In the genomic region with DNA sequence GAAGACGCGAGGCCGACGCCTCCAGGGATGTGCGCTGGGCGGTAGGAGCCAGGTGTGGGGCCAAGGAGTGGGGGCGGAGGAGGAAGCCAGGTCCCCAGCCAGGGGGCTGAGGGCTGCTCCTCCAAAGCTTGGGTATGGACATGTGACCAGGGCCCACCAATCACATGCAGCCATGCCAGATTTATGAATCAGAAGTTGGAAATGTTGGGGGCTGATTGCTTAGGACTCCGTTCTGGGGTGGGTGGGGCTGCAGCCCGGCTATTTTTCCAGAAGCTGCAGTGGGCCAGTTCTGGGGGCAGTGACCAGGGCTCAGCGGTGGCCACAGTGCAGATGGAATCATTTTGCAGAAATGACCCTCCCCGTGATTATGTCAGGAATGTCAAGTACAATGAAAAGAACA, we compare ENCODE assay signal across 1 cellular context.
TF ChIP-seq lines count a peak whose summit lies in the region.

No MANE protein-coding gene starts in this region.

TF ChIP-seq in K562, 482 proteins besides CTCF, POLR2A, EP300 and RAD21 (continued from another document):
- TF ChIP-seq, protein P1, sequence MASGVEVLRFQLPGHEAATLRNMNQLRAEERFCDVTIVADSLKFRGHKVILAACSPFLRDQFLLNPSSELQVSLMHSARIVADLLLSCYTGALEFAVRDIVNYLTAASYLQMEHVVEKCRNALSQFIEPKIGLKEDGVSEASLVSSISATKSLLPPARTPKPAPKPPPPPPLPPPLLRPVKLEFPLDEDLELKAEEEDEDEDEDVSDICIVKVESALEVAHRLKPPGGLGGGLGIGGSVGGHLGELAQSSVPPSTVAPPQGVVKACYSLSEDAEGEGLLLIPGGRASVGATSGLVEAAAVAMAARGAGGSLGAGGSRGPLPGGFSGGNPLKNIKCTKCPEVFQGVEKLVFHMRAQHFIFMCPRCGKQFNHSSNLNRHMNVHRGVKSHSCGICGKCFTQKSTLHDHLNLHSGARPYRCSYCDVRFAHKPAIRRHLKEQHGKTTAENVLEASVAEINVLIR (CRISPR knock-in tag; IDR thresholded peaks at IDR 0.05) = no peak
- TF ChIP-seq, protein P2, sequence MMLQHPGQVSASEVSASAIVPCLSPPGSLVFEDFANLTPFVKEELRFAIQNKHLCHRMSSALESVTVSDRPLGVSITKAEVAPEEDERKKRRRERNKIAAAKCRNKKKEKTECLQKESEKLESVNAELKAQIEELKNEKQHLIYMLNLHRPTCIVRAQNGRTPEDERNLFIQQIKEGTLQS (IDR thresholded peaks at IDR 0.05) = no peak
- TF ChIP-seq, protein P2 (CRISPR knock-in tag; conservative IDR thresholded peaks at IDR 0.05) = no peak
- no peak for TF ChIP-seq ZNF133 (CRISPR knock-in tag; IDR thresholded peaks at IDR 0.05)
- no peak for TF ChIP-seq BCL6 (CRISPR knock-in tag; IDR thresholded peaks at IDR 0.05)
- no peak for TF ChIP-seq ZNF785 (CRISPR knock-in tag; IDR thresholded peaks at IDR 0.05)
- TF ChIP-seq EGR1 (conservative IDR thresholded peaks at IDR 0.05) = 0 out of 2 replicates have a peak, but pooled peaks have one; percentile 28
- TF ChIP-seq, protein P3, sequence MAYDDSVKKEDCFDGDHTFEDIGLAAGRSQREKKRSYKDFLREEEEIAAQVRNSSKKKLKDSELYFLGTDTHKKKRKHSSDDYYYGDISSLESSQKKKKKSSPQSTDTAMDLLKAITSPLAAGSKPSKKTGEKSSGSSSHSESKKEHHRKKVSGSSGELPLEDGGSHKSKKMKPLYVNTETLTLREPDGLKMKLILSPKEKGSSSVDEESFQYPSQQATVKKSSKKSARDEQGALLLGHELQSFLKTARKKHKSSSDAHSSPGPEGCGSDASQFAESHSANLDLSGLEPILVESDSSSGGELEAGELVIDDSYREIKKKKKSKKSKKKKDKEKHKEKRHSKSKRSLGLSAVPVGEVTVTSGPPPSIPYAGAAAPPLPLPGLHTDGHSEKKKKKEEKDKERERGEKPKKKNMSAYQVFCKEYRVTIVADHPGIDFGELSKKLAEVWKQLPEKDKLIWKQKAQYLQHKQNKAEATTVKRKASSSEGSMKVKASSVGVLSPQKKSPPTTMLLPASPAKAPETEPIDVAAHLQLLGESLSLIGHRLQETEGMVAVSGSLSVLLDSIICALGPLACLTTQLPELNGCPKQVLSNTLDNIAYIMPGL (CRISPR knock-in tag; IDR thresholded peaks at IDR 0.05) = no peak
- no peak for TF ChIP-seq SMARCB1 (IDR thresholded peaks at IDR 0.05; ENCODE audit: insufficient read length, low read depth)
- no peak for TF ChIP-seq KLF10 (CRISPR knock-in tag; IDR thresholded peaks at IDR 0.05)
- no peak for TF ChIP-seq NCOA6 (IDR thresholded peaks at IDR 0.05)
- TF ChIP-seq CBFA2T2 (conservative IDR thresholded peaks at IDR 0.05) = 0 out of 2 replicates have a peak, but pooled peaks have one; percentile 29
- peak; percentile 36 for TF ChIP-seq FOS (IDR thresholded peaks at IDR 0.05; ENCODE audit: extremely low read depth, insufficient read length)
- no peak for TF ChIP-seq SP2 (IDR thresholded peaks at IDR 0.05; ENCODE audit: extremely low read depth, low read depth, low read length, poor library complexity, severe bottlenecking)
- no peak for TF ChIP-seq POLR3A (IDR thresholded peaks at IDR 0.05; ENCODE audit: borderline replicate concordance, extremely low read depth, insufficient read depth, insufficient read length)
- no peak for TF ChIP-seq HEY1 (CRISPR knock-in tag; IDR thresholded peaks at IDR 0.05; ENCODE audit: borderline replicate concordance)
- TF ChIP-seq EZH2 (IDR thresholded peaks at IDR 0.05; ENCODE audit: borderline replicate concordance, low read depth, low read length) = no peak
- TF ChIP-seq, protein P4, sequence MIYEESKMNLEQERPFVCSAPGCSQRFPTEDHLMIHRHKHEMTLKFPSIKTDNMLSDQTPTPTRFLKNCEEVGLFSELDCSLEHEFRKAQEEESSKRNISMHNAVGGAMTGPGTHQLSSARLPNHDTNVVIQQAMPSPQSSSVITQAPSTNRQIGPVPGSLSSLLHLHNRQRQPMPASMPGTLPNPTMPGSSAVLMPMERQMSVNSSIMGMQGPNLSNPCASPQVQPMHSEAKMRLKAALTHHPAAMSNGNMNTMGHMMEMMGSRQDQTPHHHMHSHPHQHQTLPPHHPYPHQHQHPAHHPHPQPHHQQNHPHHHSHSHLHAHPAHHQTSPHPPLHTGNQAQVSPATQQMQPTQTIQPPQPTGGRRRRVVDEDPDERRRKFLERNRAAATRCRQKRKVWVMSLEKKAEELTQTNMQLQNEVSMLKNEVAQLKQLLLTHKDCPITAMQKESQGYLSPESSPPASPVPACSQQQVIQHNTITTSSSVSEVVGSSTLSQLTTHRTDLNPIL (CRISPR knock-in tag; IDR thresholded peaks at IDR 0.05) = no peak
- TF ChIP-seq HDAC2 (IDR thresholded peaks at IDR 0.05) = no peak
- peak; percentile 56; the same call in 1 of the 2 replicates for TF ChIP-seq PHF21A (IDR thresholded peaks at IDR 0.05; ENCODE audit: borderline replicate concordance, low read depth)
- TF ChIP-seq RBM25 (IDR thresholded peaks at IDR 0.05; ENCODE audit: low read depth, low read length, severe bottlenecking) = no peak
- TF ChIP-seq MAFG (tag; conservative IDR thresholded peaks at IDR 0.05) = no peak
- TF ChIP-seq, protein P5, sequence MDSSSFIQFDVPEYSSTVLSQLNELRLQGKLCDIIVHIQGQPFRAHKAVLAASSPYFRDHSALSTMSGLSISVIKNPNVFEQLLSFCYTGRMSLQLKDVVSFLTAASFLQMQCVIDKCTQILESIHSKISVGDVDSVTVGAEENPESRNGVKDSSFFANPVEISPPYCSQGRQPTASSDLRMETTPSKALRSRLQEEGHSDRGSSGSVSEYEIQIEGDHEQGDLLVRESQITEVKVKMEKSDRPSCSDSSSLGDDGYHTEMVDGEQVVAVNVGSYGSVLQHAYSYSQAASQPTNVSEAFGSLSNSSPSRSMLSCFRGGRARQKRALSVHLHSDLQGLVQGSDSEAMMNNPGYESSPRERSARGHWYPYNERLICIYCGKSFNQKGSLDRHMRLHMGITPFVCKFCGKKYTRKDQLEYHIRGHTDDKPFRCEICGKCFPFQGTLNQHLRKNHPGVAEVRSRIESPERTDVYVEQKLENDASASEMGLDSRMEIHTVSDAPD (CRISPR knock-in tag; IDR thresholded peaks at IDR 0.05) = no peak
- TF ChIP-seq TAL1 (IDR thresholded peaks at IDR 0.05) = no peak
- TF ChIP-seq CCAR2 (IDR thresholded peaks at IDR 0.05; ENCODE audit: low read depth, low read length) = no peak
- TF ChIP-seq NFYB (IDR thresholded peaks at IDR 0.05; ENCODE audit: extremely low read depth, insufficient read length) = peak; percentile 35
- peak; percentile 76 for TF ChIP-seq RAD51 (IDR thresholded peaks at IDR 0.05; ENCODE audit: borderline replicate concordance, low read depth)
- TF ChIP-seq KDM1A (IDR thresholded peaks at IDR 0.05) = peak; percentile 81 to 88; a peak in 3 of 4 replicates
- TF ChIP-seq, protein P6, sequence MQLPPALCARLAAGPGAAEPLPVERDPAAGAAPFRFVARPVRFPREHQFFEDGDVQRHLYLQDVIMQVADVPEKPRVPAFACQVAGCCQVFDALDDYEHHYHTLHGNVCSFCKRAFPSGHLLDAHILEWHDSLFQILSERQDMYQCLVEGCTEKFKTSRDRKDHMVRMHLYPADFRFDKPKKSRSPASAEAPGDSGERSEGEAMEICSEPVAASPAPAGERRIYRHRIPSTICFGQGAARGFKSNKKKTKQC (CRISPR knock-in tag; IDR thresholded peaks at IDR 0.05) = no peak
- TF ChIP-seq SIX5 (IDR thresholded peaks at IDR 0.05; ENCODE audit: borderline replicate concordance in 1 of 2, insufficient read depth in 1 of 2, low read depth in 1 of 2, low read length in 2 of 2) = no peak
- no peak for TF ChIP-seq KLF1 (tag; IDR thresholded peaks at IDR 0.05)
- no peak for TF ChIP-seq NR4A1 (CRISPR knock-in tag; IDR thresholded peaks at IDR 0.05)
- no peak for TF ChIP-seq NR4A1 (tag; IDR thresholded peaks at IDR 0.05)
- TF ChIP-seq BRF1 (IDR thresholded peaks at IDR 0.05; ENCODE audit: borderline replicate concordance, extremely low read depth, insufficient read length) = no peak
- no peak for TF ChIP-seq KAT2B (IDR thresholded peaks at IDR 0.05; ENCODE audit: low read depth, low read length)
- no peak for TF ChIP-seq ZNF586 (CRISPR knock-in tag; conservative IDR thresholded peaks at IDR 0.05)
- TF ChIP-seq, protein P7, sequence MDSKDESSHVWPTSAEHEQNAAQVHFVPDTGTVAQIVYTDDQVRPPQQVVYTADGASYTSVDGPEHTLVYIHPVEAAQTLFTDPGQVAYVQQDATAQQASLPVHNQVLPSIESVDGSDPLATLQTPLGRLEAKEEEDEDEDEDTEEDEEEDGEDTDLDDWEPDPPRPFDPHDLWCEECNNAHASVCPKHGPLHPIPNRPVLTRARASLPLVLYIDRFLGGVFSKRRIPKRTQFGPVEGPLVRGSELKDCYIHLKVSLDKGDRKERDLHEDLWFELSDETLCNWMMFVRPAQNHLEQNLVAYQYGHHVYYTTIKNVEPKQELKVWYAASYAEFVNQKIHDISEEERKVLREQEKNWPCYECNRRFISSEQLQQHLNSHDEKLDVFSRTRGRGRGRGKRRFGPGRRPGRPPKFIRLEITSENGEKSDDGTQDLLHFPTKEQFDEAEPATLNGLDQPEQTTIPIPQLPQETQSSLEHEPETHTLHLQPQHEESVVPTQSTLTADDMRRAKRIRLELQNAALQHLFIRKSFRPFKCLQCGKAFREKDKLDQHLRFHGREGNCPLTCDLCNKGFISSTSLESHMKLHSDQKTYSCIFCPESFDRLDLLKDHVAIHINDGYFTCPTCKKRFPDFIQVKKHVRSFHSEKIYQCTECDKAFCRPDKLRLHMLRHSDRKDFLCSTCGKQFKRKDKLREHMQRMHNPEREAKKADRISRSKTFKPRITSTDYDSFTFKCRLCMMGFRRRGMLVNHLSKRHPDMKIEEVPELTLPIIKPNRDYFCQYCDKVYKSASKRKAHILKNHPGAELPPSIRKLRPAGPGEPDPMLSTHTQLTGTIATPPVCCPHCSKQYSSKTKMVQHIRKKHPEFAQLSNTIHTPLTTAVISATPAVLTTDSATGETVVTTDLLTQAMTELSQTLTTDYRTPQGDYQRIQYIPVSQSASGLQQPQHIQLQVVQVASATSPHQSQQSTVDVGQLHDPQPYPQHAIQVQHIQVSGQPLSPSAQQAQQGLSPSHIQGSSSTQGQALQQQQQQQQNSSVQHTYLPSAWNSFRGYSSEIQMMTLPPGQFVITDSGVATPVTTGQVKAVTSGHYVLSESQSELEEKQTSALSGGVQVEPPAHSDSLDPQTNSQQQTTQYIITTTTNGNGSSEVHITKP (IDR thresholded peaks at IDR 0.05; ENCODE audit: partially characterized antibody) = no peak
- no peak for TF ChIP-seq ZKSCAN1 (IDR thresholded peaks at IDR 0.05; ENCODE audit: low read depth, low read length)
- TF ChIP-seq SNRNP70 (optimal IDR thresholded peaks at IDR 0.05; ENCODE audit: low read depth, low read length) = no peak
- TF ChIP-seq MTA3 (IDR thresholded peaks at IDR 0.05; ENCODE audit: borderline replicate concordance) = no peak
- no peak for TF ChIP-seq GTF2F1 (IDR thresholded peaks at IDR 0.05; ENCODE audit: low read depth, low read length)
- TF ChIP-seq HMGN3 (IDR thresholded peaks at IDR 0.05; ENCODE audit: borderline replicate concordance, extremely low read depth, insufficient read length, low read depth, low read length) = no peak
- no peak for TF ChIP-seq NCOA4 (IDR thresholded peaks at IDR 0.05; ENCODE audit: partially characterized antibody)
- TF ChIP-seq MTA1 (IDR thresholded peaks at IDR 0.05; ENCODE audit: borderline replicate concordance) = no peak
- TF ChIP-seq ASH1L (IDR thresholded peaks at IDR 0.05; ENCODE audit: borderline replicate concordance, low read depth, partially characterized antibody) = no peak
- TF ChIP-seq, protein P8, sequence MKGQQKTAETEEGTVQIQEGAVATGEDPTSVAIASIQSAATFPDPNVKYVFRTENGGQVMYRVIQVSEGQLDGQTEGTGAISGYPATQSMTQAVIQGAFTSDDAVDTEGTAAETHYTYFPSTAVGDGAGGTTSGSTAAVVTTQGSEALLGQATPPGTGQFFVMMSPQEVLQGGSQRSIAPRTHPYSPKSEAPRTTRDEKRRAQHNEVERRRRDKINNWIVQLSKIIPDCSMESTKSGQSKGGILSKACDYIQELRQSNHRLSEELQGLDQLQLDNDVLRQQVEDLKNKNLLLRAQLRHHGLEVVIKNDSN (CRISPR knock-in tag; IDR thresholded peaks at IDR 0.05) = peak; percentile 90
- TF ChIP-seq, protein P9, sequence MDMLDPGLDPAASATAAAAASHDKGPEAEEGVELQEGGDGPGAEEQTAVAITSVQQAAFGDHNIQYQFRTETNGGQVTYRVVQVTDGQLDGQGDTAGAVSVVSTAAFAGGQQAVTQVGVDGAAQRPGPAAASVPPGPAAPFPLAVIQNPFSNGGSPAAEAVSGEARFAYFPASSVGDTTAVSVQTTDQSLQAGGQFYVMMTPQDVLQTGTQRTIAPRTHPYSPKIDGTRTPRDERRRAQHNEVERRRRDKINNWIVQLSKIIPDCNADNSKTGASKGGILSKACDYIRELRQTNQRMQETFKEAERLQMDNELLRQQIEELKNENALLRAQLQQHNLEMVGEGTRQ (CRISPR knock-in tag; IDR thresholded peaks at IDR 0.05) = peak; percentile 90
- TF ChIP-seq RBM34 (IDR thresholded peaks at IDR 0.05; ENCODE audit: borderline replicate concordance, insufficient read depth, low read length) = no peak
- TF ChIP-seq, protein P10, sequence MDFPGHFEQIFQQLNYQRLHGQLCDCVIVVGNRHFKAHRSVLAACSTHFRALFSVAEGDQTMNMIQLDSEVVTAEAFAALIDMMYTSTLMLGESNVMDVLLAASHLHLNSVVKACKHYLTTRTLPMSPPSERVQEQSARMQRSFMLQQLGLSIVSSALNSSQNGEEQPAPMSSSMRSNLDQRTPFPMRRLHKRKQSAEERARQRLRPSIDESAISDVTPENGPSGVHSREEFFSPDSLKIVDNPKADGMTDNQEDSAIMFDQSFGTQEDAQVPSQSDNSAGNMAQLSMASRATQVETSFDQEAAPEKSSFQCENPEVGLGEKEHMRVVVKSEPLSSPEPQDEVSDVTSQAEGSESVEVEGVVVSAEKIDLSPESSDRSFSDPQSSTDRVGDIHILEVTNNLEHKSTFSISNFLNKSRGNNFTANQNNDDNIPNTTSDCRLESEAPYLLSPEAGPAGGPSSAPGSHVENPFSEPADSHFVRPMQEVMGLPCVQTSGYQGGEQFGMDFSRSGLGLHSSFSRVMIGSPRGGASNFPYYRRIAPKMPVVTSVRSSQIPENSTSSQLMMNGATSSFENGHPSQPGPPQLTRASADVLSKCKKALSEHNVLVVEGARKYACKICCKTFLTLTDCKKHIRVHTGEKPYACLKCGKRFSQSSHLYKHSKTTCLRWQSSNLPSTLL (IDR thresholded peaks at IDR 0.05) = no peak
